ENCODE assay signal across 10 cellular contexts in genomic region chr5:97163360-97163764, GRCh38. TPM values are rescaled to one million over a fixed set of nuclear protein-coding genes. Genes with fewer than 3 reads are reported as not detected.
DNase-seq lines count a peak whose midpoint lies in the region; ATAC-seq and TF ChIP-seq lines count a peak whose summit lies in the region.
"Had no signal": no experiment of that assay in that cellular context is flagged by ENCODE, and none has a peak within 500 bp of the region (broad histone marks: within the 10 kb centered on the region; RNA-seq: fewer than 3 reads in every experiment).

No MANE protein-coding gene starts in this region.

- no peaks in the 10 kb centered on the region for H3K27me3 Mint-ChIP-seq in nephron progenitor cell (ENCODE audit: low read depth, poor library complexity)
- H3K27me3 Mint-ChIP-seq: activated naive CD4-positive, alpha-beta T cell treated with anti-CD3 and anti-CD28 coated beads, Interleukin-2, amount 50 U/mL, for 24 hours had no signal

- no peak overlapping the region for H3K27ac Mint-ChIP-seq in nephron progenitor cell
- H3K27ac Mint-ChIP-seq: activated naive CD4-positive, alpha-beta T cell treated with anti-CD3 and anti-CD28 coated beads, Interleukin-2, amount 50 U/mL, for 24 hours had no signal

- ATAC-seq in omental fat pad (ENCODE audit: low FRiP score) = no peak

- no peak overlapping the region for H3K4me2 ChIP-seq in DOHH2 (ENCODE audit: low read length)

- no peaks in the 10 kb centered on the region for H3K79me2 ChIP-seq in DOHH2 (ENCODE audit: control insufficient read depth, low read length)

- H3K36me3 ChIP-seq in DOHH2 (ENCODE audit: control insufficient read depth, low read length) = peaks cover 79% of the 10 kb centered on the region

- no peaks in the 10 kb centered on the region for H3K9me2 ChIP-seq in DOHH2 (replicated peaks; ENCODE audit: control insufficient read depth, low read length)

- TF ChIP-seq CTCF in DOHH2 (IDR thresholded peaks at IDR 0.05; ENCODE audit: low read depth, low read length, poor library complexity, severe bottlenecking) (peak; percentile 67), choroid plexus epithelial cell (conservative IDR thresholded peaks at IDR 0.05; ENCODE audit: low read depth, low read length) (peak; percentile 53), nephron progenitor cell (IDR thresholded peaks at IDR 0.05) (peak; percentile 61), omental fat pad (IDR thresholded peaks at IDR 0.05) (no peak)

- peaks cover 2% of the 10 kb centered on the region; the same call in 1 of the 2 replicates for H3K9me3 ChIP-seq in DOHH2 (ENCODE audit: control insufficient read depth, insufficient read depth, low read length)

- peaks cover 50% of the 10 kb centered on the region for H3K36me3 Mint-ChIP-seq in nephron progenitor cell (ENCODE audit: low read depth)

- no peaks in the 10 kb centered on the region for H3K27me3 ChIP-seq in DOHH2 (ENCODE audit: control insufficient read depth, low read length)

- peaks cover 9% of the 10 kb centered on the region for H3K9me3 Mint-ChIP-seq in nephron progenitor cell
- H3K9me3 Mint-ChIP-seq: activated naive CD4-positive, alpha-beta T cell treated with anti-CD3 and anti-CD28 coated beads, Interleukin-2, amount 50 U/mL, for 24 hours had no signal

- no peaks in the 10 kb centered on the region for H4K20me1 ChIP-seq in DOHH2 (ENCODE audit: control insufficient read depth, insufficient read depth, low read depth, low read length)

- H3K4me1 ChIP-seq in DOHH2 (ENCODE audit: control insufficient read depth, low read length) = peaks cover 5% of the 10 kb centered on the region

- H3K4me1 Mint-ChIP-seq in nephron progenitor cell = peaks cover 5% of the 10 kb centered on the region

- peak; percentile 24 for DNase-seq in LoVo (ENCODE audit: low spot score)
- peak; percentile 49 for DNase-seq in choroid plexus epithelial cell (ENCODE audit: low read depth)
- no peak for DNase-seq in nephron progenitor cell
- no peak for DNase-seq in stimulated activated CD4-positive, alpha-beta T cell treated with anti-CD3 and anti-CD28 coated beads, Interleukin-15, amount 100 ng/mL, for 24 hours
- no peak for DNase-seq in iPS-NIHi7 (ENCODE audit: extremely low spot score)
- DNase-seq in omental fat pad (ENCODE audit: low spot score) = no peak
- DNase-seq in activated CD4-positive, alpha-beta T cell treated with anti-CD3 and anti-CD28 coated beads, Interleukin-2, amount 50 U/mL, for 1 hour = no peak
- DNase-seq: stimulated activated CD4-positive, alpha-beta T cell treated with anti-CD3 and anti-CD28 coated beads, Interleukin-1b, Interleukin-23, amount 100 ng/mL, for 48 hours had no signal

- no peak overlapping the region for H3K4me3 Mint-ChIP-seq in nephron progenitor cell
- H3K4me3 Mint-ChIP-seq: activated naive CD4-positive, alpha-beta T cell treated with anti-CD3 and anti-CD28 coated beads, Interleukin-2, amount 50 U/mL, for 24 hours had no signal

- peaks cover 19% of the 10 kb centered on the region for H3F3A ChIP-seq in DOHH2 (ENCODE audit: control insufficient read depth, insufficient read depth)

- H3K4me3 ChIP-seq in DOHH2 (ENCODE audit: low read length) (no peak overlapping the region), choroid plexus epithelial cell (ENCODE audit: low read depth, low read length) (no peak overlapping the region)

- no peak overlapping the region for H3K27ac ChIP-seq in DOHH2 (ENCODE audit: low read depth, low read length)

RNA-seq across cellular contexts. Expression of gene RIOK2, which starts 19.7 kb away (rescaled TPM):
- total RNA-seq in omental fat pad = 10 to 100 TPM; 24.7 to 37.0 (median 28.0) TPM

RNA-seq across cellular contexts. Expression of gene LIX1, which starts 21.0 kb away (rescaled TPM):
- not detected for total RNA-seq in omental fat pad

Comparison
In these comparisons a context has a peak if more than half of its experiments do, and no peak if none do; other contexts are left out.
1. CTCF ChIP-seq: peak in DOHH2 (single experiment), choroid plexus epithelial cell (single experiment) and nephron progenitor cell (single experiment); none in omental fat pad (0 of 3).
2. DNase-seq: peak in LoVo (single experiment) and choroid plexus epithelial cell (single experiment); none in nephron progenitor cell (single experiment), stimulated activated CD4-positive, alpha-beta T cell treated with anti-CD3 and anti-CD28 coated beads, Interleukin-15, amount 100 ng/mL, for 24 hours (single experiment), iPS-NIHi7 (single experiment), omental fat pad (single experiment) and activated CD4-positive, alpha-beta T cell treated with anti-CD3 and anti-CD28 coated beads, Interleukin-2, amount 50 U/mL, for 1 hour (single experiment).